In genomic region chrX:152635941-152636340, GRCh38 we compare ENCODE assay signal across 8 cellular contexts. TPM values are rescaled to one million over a fixed set of nuclear protein-coding genes. Genes with fewer than 3 reads are reported as not detected.
DNase-seq lines count a peak whose midpoint lies in the region; ATAC-seq and TF ChIP-seq lines count a peak whose summit lies in the region.

No MANE protein-coding gene starts in this region.

- H3K27me3 Mint-ChIP-seq in nephron progenitor cell (ENCODE audit: low read depth, poor library complexity), result peaks cover 48% of the 10 kb centered on the region

- no peak overlapping the region for H3K27ac Mint-ChIP-seq in nephron progenitor cell

- no peak overlapping the region for H3K4me3 Mint-ChIP-seq in nephron progenitor cell

- no peaks in the 10 kb centered on the region for H3K36me3 ChIP-seq in H7 (replicated peaks; ENCODE audit: control insufficient read depth, insufficient read depth, low read length)

- H3K9me3 Mint-ChIP-seq in nephron progenitor cell, result peaks cover 51% of the 10 kb centered on the region

- DNase-seq in DMS53 (lab: John Stamatoyannopoulos, UW) (peak; percentile 72), H7 (peak; percentile 36), NCI-H748 (lab: John Stamatoyannopoulos, UW; ENCODE audit: unreplicated experiment) (peak; percentile 66), dedifferentiated amniotic fluid mesenchymal stem cell (ENCODE audit: extremely low spot score) (peak; percentile 50), nephron progenitor cell (peak; percentile 49), T-helper 1 cell (no peak)
- no peak for DNase-seq in activated naive CD4-positive, alpha-beta T cell treated with anti-CD3 and anti-CD28 coated beads, Interleukin-2, amount 50 U/mL, for 16 hours

- no peaks in the 10 kb centered on the region for H3K36me3 Mint-ChIP-seq in nephron progenitor cell (ENCODE audit: low read depth)

- TF ChIP-seq CTCF in nephron progenitor cell (IDR thresholded peaks at IDR 0.05), result peak; percentile 53

- ATAC-seq in HG03175 (IDR thresholded peaks at IDR 0.05; ENCODE audit: unreplicated experiment), result no peak

- peaks cover 6% of the 10 kb centered on the region for H3K4me1 Mint-ChIP-seq in nephron progenitor cell

- H3K27me3 ChIP-seq in H7 (ENCODE audit: control insufficient read depth, insufficient read depth, low read length), result peaks cover 18% of the 10 kb centered on the region

- no peak overlapping the region for H3K4me3 ChIP-seq in H7 (ENCODE audit: insufficient read depth, low read depth, low read length)

RNA-seq across cellular contexts. Expression of gene GABRQ, which starts 1.8 kb away (rescaled TPM):
- 3.5 and 3.8 TPM in 2 replicates for total RNA-seq in H7 (2014; rRNA removed; shearing (Covaris generic))

Comparison
In these comparisons a context has a peak if more than half of its experiments do, and no peak if none do; other contexts are left out.
1. DNase-seq: peak in DMS53 (single experiment), H7 (single experiment), NCI-H748 (single experiment), dedifferentiated amniotic fluid mesenchymal stem cell (single experiment) and nephron progenitor cell (single experiment); none in activated naive CD4-positive, alpha-beta T cell treated with anti-CD3 and anti-CD28 coated beads, Interleukin-2, amount 50 U/mL, for 16 hours (single experiment) and T-helper 1 cell (0 of 5).